ENCODE assay signal across 23 cellular contexts in the genomic region with DNA sequence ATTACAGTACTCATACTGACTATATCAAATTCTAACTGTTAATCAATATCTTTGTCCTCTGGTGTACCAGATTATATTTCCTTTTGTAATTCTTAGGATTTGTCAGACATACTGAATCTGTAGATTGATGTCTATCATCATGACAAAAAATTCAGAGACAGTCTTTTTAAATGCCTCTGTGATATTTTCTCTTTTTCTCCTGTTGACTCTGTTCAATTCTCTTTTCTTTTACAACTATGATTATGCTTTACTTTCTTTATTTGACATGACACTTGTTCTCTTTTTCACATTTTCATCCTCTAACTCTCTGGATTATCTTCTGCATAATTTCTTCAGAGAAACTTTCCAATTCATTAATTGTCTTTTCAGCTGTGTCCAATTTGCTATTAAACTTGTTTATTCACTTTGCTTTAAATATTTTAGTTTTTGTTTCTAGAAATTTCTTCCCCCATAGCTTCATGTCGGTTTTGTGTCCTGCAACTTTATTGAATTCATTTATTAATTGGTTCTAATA.
"Had no signal": no experiment of that assay in that cellular context is flagged by ENCODE, and none has a peak within 500 bp of the region (broad histone marks: within the 10 kb centered on the region; RNA-seq: fewer than 3 reads in every experiment).

No MANE protein-coding gene starts in this region.

- H3K27ac ChIP-seq: lower lobe of right lung, ovary, right atrium auricular region, right lobe of liver, tibial nerve, uterus had no signal

- H3K9me3 ChIP-seq: ovary had no signal

- H3K36me3 ChIP-seq: lower lobe of right lung, ovary, right atrium auricular region, right lobe of liver, tibial nerve, uterus had no signal

- H3K4me1 ChIP-seq: lower lobe of right lung, right atrium auricular region, right lobe of liver, tibial nerve, uterus had no signal

- FAIRE-seq: keratinocyte had no signal

- H3K4me3 ChIP-seq: lower lobe of right lung, ovary, right atrium auricular region, right lobe of liver, smooth muscle cell, tibial nerve, uterus had no signal

- ATAC-seq: left cardiac atrium; left lobe of liver; lower lobe of right lung; natural killer cell treated with Interleukin-12 subunit alpha and Interleukin-12 subunit beta and Interleukin-15 and Interleukin-18, amount 100 ng/mL, for 72 hours; right lobe of liver; stimulated activated memory B cell treated with anti-CD40 and anti-IgM and Interleukin-4, amounts not matched to agents 10 μg/mL and 1 μg/mL and 100 μg/mL, for 72 hours; stimulated activated naive CD8-positive, alpha-beta T cell treated with anti-CD3 and anti-CD28 coated beads, Interleukin-15, amount 100 ng/mL, for 72 hours had no signal

- DNase-seq: kidney glomerular epithelial cell; left cardiac atrium; lower lobe of right lung; mammary epithelial cell; mesenchymal stem cell; naive B cell; ovary; right lobe of liver; stimulated activated CD4-positive, alpha-beta T cell treated with anti-CD3 and anti-CD28 coated beads, Interleukin-1b, Interleukin-23, amount 100 ng/mL, for 48 hours; stimulated activated CD4-positive, alpha-beta T cell treated with anti-CD3 and anti-CD28 coated beads, Interleukin-2, amount 100 ng/mL, for 48 hours; stimulated activated CD4-positive, alpha-beta T cell treated with anti-CD3 and anti-CD28 coated beads, Interleukin-4, amount 100 ng/mL, for 4 hours; stimulated activated CD8-positive, alpha-beta memory T cell treated with anti-CD3 and anti-CD28 coated beads, Interleukin-4, amount 100 ng/mL, for 48 hours; stimulated activated naive CD4-positive, alpha-beta T cell treated with Interleukin-2 at 50 U/mL for 16 hours; stimulated activated naive CD8-positive, alpha-beta T cell treated with anti-CD3 and anti-CD28 coated beads, Interleukin-15, amount 100 ng/mL, for 72 hours; substantia nigra; uterus had no signal

- H3K27me3 ChIP-seq: ovary, right atrium auricular region, right lobe of liver, tibial nerve, uterus had no signal

- H3K4me2 ChIP-seq: smooth muscle cell had no signal
